17 cellular contexts compared by ENCODE assay signal in the genomic region with DNA sequence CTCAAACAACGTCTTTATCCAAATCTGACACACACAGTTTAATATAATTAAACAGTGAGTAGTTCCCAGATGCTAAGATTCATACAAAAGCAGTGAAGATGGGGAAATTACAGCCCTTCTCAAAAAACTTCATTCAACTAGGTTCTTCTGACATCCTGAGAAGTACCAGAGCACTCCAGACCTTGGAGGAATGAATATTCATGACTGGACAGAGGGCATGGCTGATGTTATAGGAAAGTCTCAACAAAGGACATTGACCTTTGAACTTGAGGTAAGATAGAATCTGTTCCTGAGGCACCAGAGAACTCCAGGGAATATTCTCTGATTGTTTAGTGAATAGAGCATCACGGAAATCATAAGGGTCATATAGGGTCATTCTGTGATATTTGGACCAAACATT.
"Had no signal": no experiment of that assay in that cellular context is flagged by ENCODE, and none has a peak within 500 bp of the region (broad histone marks: within the 10 kb centered on the region; RNA-seq: fewer than 3 reads in every experiment).

No MANE protein-coding gene starts in this region.

- ATAC-seq: activated T-cell treated with anti-CD3 and anti-CD28 coated beads, Interleukin-2, amount 50 U/mL, for 72 hours; heart left ventricle; T-helper 17 cell had no signal

- H3K27me3 Mint-ChIP-seq: activated CD4-positive, alpha-beta T cell treated with anti-CD3 and anti-CD28 coated beads, Interleukin-2, amount 10 ng/mL, durations not matched to agents 7 days and 5 days; activated naive CD8-positive, alpha-beta T cell treated with anti-CD3 and anti-CD28 coated beads for 36 hours; stimulated activated naive CD8-positive, alpha-beta T cell treated with anti-CD3 and anti-CD28 coated beads, Interleukin-15, Interleukin-2, amounts not matched to agents 100 ng/mL and 50 ng/mL, for 24 hours; T-helper 17 cell had no signal

- H3K4me3 ChIP-seq: heart left ventricle, left ventricle myocardium inferior had no signal

- H3K27me3 ChIP-seq: heart left ventricle had no signal

- H3K36me3 Mint-ChIP-seq: activated naive CD8-positive, alpha-beta T cell treated with anti-CD3 and anti-CD28 coated beads for 36 hours had no signal

- H3K4me3 Mint-ChIP-seq: activated CD4-positive, alpha-beta T cell treated with anti-CD3 and anti-CD28 coated beads, Interleukin-2, amount 10 ng/mL, durations not matched to agents 7 days and 5 days; activated naive CD8-positive, alpha-beta T cell treated with anti-CD3 and anti-CD28 coated beads for 36 hours; activated T-cell treated with anti-CD3 and anti-CD28 coated beads, Interleukin-2, amount 50 U/mL, for 72 hours; stimulated activated naive CD8-positive, alpha-beta T cell treated with anti-CD3 and anti-CD28 coated beads, Interleukin-15, Interleukin-2, amounts not matched to agents 100 ng/mL and 50 ng/mL, for 24 hours; T-helper 17 cell had no signal

- H3K4me1 Mint-ChIP-seq: activated CD4-positive, alpha-beta T cell treated with anti-CD3 and anti-CD28 coated beads, Interleukin-2, amount 10 ng/mL, durations not matched to agents 7 days and 5 days; activated naive CD8-positive, alpha-beta T cell treated with anti-CD3 and anti-CD28 coated beads for 36 hours; T-helper 17 cell had no signal

- H3K27ac Mint-ChIP-seq: activated CD4-positive, alpha-beta T cell treated with anti-CD3 and anti-CD28 coated beads, Interleukin-2, amount 10 ng/mL, durations not matched to agents 7 days and 5 days; activated naive CD8-positive, alpha-beta T cell treated with anti-CD3 and anti-CD28 coated beads for 36 hours; activated T-cell treated with anti-CD3 and anti-CD28 coated beads, Interleukin-2, amount 50 U/mL, for 72 hours; stimulated activated naive CD8-positive, alpha-beta T cell treated with anti-CD3 and anti-CD28 coated beads, Interleukin-15, Interleukin-2, amounts not matched to agents 100 ng/mL and 50 ng/mL, for 24 hours; T-helper 17 cell had no signal

- H3K36me3 ChIP-seq: heart left ventricle, left ventricle myocardium inferior had no signal

- H3K27ac ChIP-seq: left ventricle myocardium inferior had no signal

- H3K4me1 ChIP-seq: heart left ventricle, left ventricle myocardium inferior had no signal

- DNase-seq: activated CD4-positive, alpha-beta T cell treated with anti-CD3 and anti-CD28 coated beads, Interleukin-2, amount 10 ng/mL, durations not matched to agents 7 days and 5 days; activated CD8-positive, alpha-beta memory T cell treated with anti-CD3 and anti-CD28 coated beads, Interleukin-2, amount 50 U/mL, for 48 hours; activated gamma-delta T cell; activated naive CD8-positive, alpha-beta T cell treated with anti-CD3 and anti-CD28 coated beads for 36 hours; activated T-cell treated with anti-CD3 and anti-CD28 coated beads, Interleukin-2, amount 50 U/mL, for 72 hours; cortex of kidney; effector CD4-positive, alpha-beta T cell; foreskin melanocyte; heart left ventricle; left ventricle myocardium inferior; mesendoderm; posterior cingulate gyrus; right cardiac atrium; SHP77; small intestine; T-helper 17 cell had no signal
